ENCODE assay signal across 18 cellular contexts in genomic region chr3:60114191-60114590, GRCh38.
"Had no signal": no experiment of that assay in that cellular context is flagged by ENCODE, and none has a peak within 500 bp of the region (broad histone marks: within the 10 kb centered on the region; RNA-seq: fewer than 3 reads in every experiment).

No MANE protein-coding gene starts in this region.

- DNase-seq: KBM-7, MV-4-11, NCI-H1048, NCI-H1105, NCI-H1417, NCI-H1436 treated with DMSO at 0.1 percent for 48 hours, NCI-H1694, NCI-H187 treated with DMSO at 0.1 percent for 48 hours, NCI-H2029 treated with DMSO at 0.1 percent for 48 hours, NCI-H226, NCI-H446, NCI-H510A, NCI-H524 treated with DMSO at 0.1 percent for 48 hours, NCI-H69, NCI-H774, Right ventricle myocardium superior, RPMI8226, SIG-M5 had no signal
